ENCODE assay signal across 11 cellular contexts in the genomic region with DNA sequence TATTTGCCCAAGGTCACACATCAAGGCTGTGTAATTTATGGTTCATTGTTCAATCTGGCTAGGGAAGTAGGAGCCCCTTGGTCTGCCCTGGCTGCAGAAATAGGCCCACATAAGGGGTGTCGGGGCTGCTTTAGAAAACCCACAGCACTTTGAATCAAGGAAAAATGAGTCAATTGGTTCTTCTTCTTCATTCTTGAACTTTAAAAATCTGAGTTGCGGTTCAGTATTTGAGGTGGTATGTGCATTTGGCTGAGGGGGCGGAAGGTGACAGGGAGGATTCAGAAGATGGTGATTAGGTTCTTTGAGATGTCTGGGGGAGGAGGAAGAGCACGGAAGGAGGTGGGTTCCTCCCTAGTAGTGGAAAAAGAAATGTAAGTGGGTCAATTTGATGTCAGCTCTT.
DNase-seq lines count a peak whose midpoint lies in the region; ATAC-seq and TF ChIP-seq lines count a peak whose summit lies in the region.
"Had no signal": no experiment of that assay in that cellular context is flagged by ENCODE, and none has a peak within 500 bp of the region (broad histone marks: within the 10 kb centered on the region; RNA-seq: fewer than 3 reads in every experiment).

No MANE protein-coding gene starts in this region.

- H3K4me3 Mint-ChIP-seq in activated B cell treated with CpG ODN at 0.5 μM for 24 hours, result no peak overlapping the region
- H3K4me3 Mint-ChIP-seq in naive thymus-derived CD8-positive, alpha-beta T cell, result no peak overlapping the region

- H3K4me3 ChIP-seq in right lobe of liver, result no peak overlapping the region
- H3K4me3 ChIP-seq: ascending aorta had no signal

- peaks cover 17% of the 10 kb centered on the region for H3K4me1 Mint-ChIP-seq in activated B cell treated with CpG ODN at 0.5 μM for 24 hours
- peaks cover 11 to 30% (median 22%) of the 10 kb centered on the region in 4 donors for H3K4me1 Mint-ChIP-seq in naive thymus-derived CD8-positive, alpha-beta T cell

- H3K9me3 Mint-ChIP-seq in activated B cell treated with CpG ODN at 0.5 μM for 24 hours, result peaks cover 3% of the 10 kb centered on the region
- H3K9me3 Mint-ChIP-seq in naive thymus-derived CD8-positive, alpha-beta T cell, result no peaks in the 10 kb centered on the region

- DNase-seq in activated effector memory CD4-positive, alpha-beta T cell treated with anti-CD3 and anti-CD28 coated beads, Interleukin-2, amount 50 U/mL, for 16 hours, result peak; percentile 67
- DNase-seq in activated effector memory CD4-positive, alpha-beta T cell treated with Interleukin-2 at 50 U/mL for 16 hours, result no peak
- DNase-seq in activated B cell treated with CpG ODN at 0.5 μM for 24 hours, result no peak
- DNase-seq in naive thymus-derived CD8-positive, alpha-beta T cell, result peak in 5 of 10 donors; percentile 23 to 55 (median 40)
- DNase-seq in stimulated activated naive CD8-positive, alpha-beta T cell treated with anti-CD3 and anti-CD28 coated beads, Interleukin-15, Interleukin-2, amounts not matched to agents 100 U/mL and 50 U/mL, for 24 hours, result peak; percentile 70
- DNase-seq in hepatic stellate cell (ENCODE audit: low spot score), result no peak
- DNase-seq in right lobe of liver, result no peak
- DNase-seq: NCI-H1048, Right ventricle myocardium superior had no signal

- H3K36me3 ChIP-seq in right lobe of liver, result no peaks in the 10 kb centered on the region
- H3K36me3 ChIP-seq: ascending aorta had no signal

- ATAC-seq in activated B cell treated with CpG ODN at 0.5 μM for 24 hours (ENCODE audit: low read depth), result peak; percentile 28
- ATAC-seq in naive thymus-derived CD8-positive, alpha-beta T cell, result peak; percentile 79 to 85
- ATAC-seq in stimulated activated naive CD8-positive, alpha-beta T cell treated with anti-CD3 and anti-CD28 coated beads, Interleukin-15, Interleukin-2, amounts not matched to agents 100 U/mL and 50 U/mL, for 24 hours, result peak; percentile 90
- ATAC-seq in GM19397 (IDR thresholded peaks at IDR 0.05; ENCODE audit: unreplicated experiment), result no peak
- no peak for ATAC-seq in right lobe of liver

- 73% methylated on average over 4 of the region's 4 CpGs for WGBS in right lobe of liver (ENCODE audit: insufficient coverage, low coverage, low lambda C conversion rate, missing lambda C conversion rate)

- POLR2A ChIA-PET in activated B cell treated with CpG ODN at 0.5 μM for 24 hours (lab: Charles Lee), result interaction anchor here (1.2 to 4.6 kb wide), 4 partner anchors 10 to 268 kb away, joined by 3 to 51 read pairs (median 24); a partner anchor contains a TSS
- POLR2A ChIA-PET in naive thymus-derived CD8-positive, alpha-beta T cell (lab: Charles Lee), result interaction anchor here (1.1 to 5.9 kb wide), 2 partner anchors 255 to 299 kb away, joined by 3 to 42 read pairs; a partner anchor contains a TSS

- peaks cover 0 to 13% (median 4%) of the 10 kb centered on the region in 4 donors for H3K4me1 ChIP-seq in right lobe of liver

- TF ChIP-seq POLR2A in right lobe of liver (IDR thresholded peaks at IDR 0.05), result no peak

- no peaks in the 10 kb centered on the region for H3K9me3 ChIP-seq in right lobe of liver
- H3K9me3 ChIP-seq: ascending aorta had no signal

- H3K27ac Mint-ChIP-seq in activated B cell treated with CpG ODN at 0.5 μM for 24 hours, result no peak overlapping the region
- H3K27ac Mint-ChIP-seq in naive thymus-derived CD8-positive, alpha-beta T cell, result no peak overlapping the region

- H3K36me3 Mint-ChIP-seq in activated B cell treated with CpG ODN at 0.5 μM for 24 hours (ENCODE audit: low read depth), result no peaks in the 10 kb centered on the region
- no peaks in the 10 kb centered on the region for H3K36me3 Mint-ChIP-seq in naive thymus-derived CD8-positive, alpha-beta T cell

- TF ChIP-seq CTCF in activated B cell treated with CpG ODN at 0.5 μM for 24 hours (IDR thresholded peaks at IDR 0.05) (no peak), right lobe of liver (IDR thresholded peaks at IDR 0.05) (no peak)

- intact Hi-C loops in activated B cell treated with CpG ODN at 0.5 μM for 24 hours (cut with micrococcal nuclease), result loop anchor here (1.0 to 2.0 kb wide), 2 partner anchors 9 to 26 kb away; no protein-coding TSS in a partner anchor
- intact Hi-C loops in right lobe of liver (cut with DNase I), result loop anchor here in 1 of 2 donors (10.0 kb wide), 2 partner anchors 252 to 278 kb away; a partner anchor contains a TSS

- CTCF ChIA-PET in activated B cell treated with CpG ODN at 0.5 μM for 24 hours (lab: Charles Lee), result interaction anchor here (1.2 to 3.4 kb wide), 5 partner anchors 10 to 272 kb away, joined by 3 to 26 read pairs (median 11); a partner anchor contains a TSS

- H3K27ac ChIP-seq in right lobe of liver, result no peak overlapping the region
- H3K27ac ChIP-seq: ascending aorta had no signal

- H3K27me3 Mint-ChIP-seq in activated B cell treated with CpG ODN at 0.5 μM for 24 hours, result no peaks in the 10 kb centered on the region
- H3K27me3 Mint-ChIP-seq in naive thymus-derived CD8-positive, alpha-beta T cell, result no peaks in the 10 kb centered on the region

- H3K27me3 ChIP-seq in right lobe of liver, result no peaks in the 10 kb centered on the region
- H3K27me3 ChIP-seq: ascending aorta had no signal

Comparison
In these comparisons a context has a peak if more than half of its experiments do, and no peak if none do; other contexts are left out.
1. DNase-seq: peak in activated effector memory CD4-positive, alpha-beta T cell treated with anti-CD3 and anti-CD28 coated beads, Interleukin-2, amount 50 U/mL, for 16 hours (single experiment) and stimulated activated naive CD8-positive, alpha-beta T cell treated with anti-CD3 and anti-CD28 coated beads, Interleukin-15, Interleukin-2, amounts not matched to agents 100 U/mL and 50 U/mL, for 24 hours (single experiment); none in activated effector memory CD4-positive, alpha-beta T cell treated with Interleukin-2 at 50 U/mL for 16 hours (single experiment), activated B cell treated with CpG ODN at 0.5 μM for 24 hours (single experiment), hepatic stellate cell (single experiment) and right lobe of liver (0 of 3).
2. ATAC-seq: peak in activated B cell treated with CpG ODN at 0.5 μM for 24 hours (single experiment), naive thymus-derived CD8-positive, alpha-beta T cell (2 of 2) and stimulated activated naive CD8-positive, alpha-beta T cell treated with anti-CD3 and anti-CD28 coated beads, Interleukin-15, Interleukin-2, amounts not matched to agents 100 U/mL and 50 U/mL, for 24 hours (single experiment); none in GM19397 (single experiment) and right lobe of liver (0 of 4).